In the genomic region with DNA sequence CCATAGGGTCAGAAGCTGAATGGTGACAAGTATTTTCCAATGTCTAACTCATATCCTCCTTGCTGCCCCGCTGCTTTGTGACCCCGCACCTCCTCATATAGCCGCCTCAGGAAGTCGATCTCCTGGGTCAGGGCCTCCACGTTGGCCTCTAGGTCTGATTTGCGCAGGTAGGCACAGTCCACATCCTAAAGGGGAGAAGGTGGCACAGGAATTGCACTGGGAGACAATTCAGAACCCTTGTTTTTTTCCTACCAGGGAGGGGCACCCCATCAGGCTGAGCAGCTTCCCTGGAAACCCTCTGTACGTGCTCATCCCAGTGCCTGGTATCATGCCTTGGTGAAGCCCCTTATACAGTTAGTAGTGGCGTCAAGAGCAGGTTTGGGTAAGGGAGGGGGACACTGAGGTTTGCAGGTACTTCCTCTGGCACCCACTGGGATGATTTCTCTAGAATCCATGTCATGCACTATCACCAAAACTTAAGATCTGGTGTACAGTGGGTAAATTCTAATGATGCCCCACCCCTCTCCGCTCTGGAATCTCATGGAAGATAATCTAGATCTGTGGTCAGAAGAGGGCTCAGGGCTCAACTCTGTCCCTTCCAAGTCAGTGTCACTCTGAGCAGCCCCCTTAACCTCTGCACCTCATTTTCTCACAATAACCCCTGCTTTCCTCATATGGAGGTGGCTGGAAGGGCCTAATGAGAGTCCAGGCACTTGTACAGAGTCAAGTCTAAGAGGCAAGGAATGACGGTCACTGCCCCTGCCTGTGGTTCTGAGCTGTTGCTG, we compare ENCODE assay signal across 1 cellular context.
TF ChIP-seq lines count a peak whose summit lies in the region.

No MANE protein-coding gene starts in this region.

TF ChIP-seq in A549, 52 proteins besides CTCF, POLR2A, EP300 and RAD21 (continued from another document):
- TF ChIP-seq NFE2L2 (conservative IDR thresholded peaks at IDR 0.05; ENCODE audit: low read length), result no peak
- no peak; the same call in 1 of the 2 replicates for TF ChIP-seq ESRRA (IDR thresholded peaks at IDR 0.05; ENCODE audit: borderline replicate concordance, low read length)
- TF ChIP-seq, protein P1, sequence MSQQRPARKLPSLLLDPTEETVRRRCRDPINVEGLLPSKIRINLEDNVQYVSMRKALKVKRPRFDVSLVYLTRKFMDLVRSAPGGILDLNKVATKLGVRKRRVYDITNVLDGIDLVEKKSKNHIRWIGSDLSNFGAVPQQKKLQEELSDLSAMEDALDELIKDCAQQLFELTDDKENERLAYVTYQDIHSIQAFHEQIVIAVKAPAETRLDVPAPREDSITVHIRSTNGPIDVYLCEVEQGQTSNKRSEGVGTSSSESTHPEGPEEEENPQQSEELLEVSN (IDR thresholded peaks at IDR 0.05; ENCODE audit: borderline replicate concordance, low read depth), result peak; percentile 27; the same call in 1 of the 2 replicates
- no peak for TF ChIP-seq PHF8 (IDR thresholded peaks at IDR 0.05; ENCODE audit: borderline replicate concordance, low read depth)
- TF ChIP-seq RFX5 (IDR thresholded peaks at IDR 0.05), result no peak
- TF ChIP-seq ZFP36 (IDR thresholded peaks at IDR 0.05; ENCODE audit: borderline replicate concordance, partially characterized antibody), result no peak
- TF ChIP-seq, protein P2, sequence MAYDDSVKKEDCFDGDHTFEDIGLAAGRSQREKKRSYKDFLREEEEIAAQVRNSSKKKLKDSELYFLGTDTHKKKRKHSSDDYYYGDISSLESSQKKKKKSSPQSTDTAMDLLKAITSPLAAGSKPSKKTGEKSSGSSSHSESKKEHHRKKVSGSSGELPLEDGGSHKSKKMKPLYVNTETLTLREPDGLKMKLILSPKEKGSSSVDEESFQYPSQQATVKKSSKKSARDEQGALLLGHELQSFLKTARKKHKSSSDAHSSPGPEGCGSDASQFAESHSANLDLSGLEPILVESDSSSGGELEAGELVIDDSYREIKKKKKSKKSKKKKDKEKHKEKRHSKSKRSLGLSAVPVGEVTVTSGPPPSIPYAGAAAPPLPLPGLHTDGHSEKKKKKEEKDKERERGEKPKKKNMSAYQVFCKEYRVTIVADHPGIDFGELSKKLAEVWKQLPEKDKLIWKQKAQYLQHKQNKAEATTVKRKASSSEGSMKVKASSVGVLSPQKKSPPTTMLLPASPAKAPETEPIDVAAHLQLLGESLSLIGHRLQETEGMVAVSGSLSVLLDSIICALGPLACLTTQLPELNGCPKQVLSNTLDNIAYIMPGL (CRISPR knock-in tag; IDR thresholded peaks at IDR 0.05; ENCODE audit: borderline replicate concordance), result peak; percentile 39; the same call in 1 of the 2 replicates
- TF ChIP-seq ZNF302 (CRISPR knock-in tag; IDR thresholded peaks at IDR 0.05), result no peak
- TF ChIP-seq, protein P3, sequence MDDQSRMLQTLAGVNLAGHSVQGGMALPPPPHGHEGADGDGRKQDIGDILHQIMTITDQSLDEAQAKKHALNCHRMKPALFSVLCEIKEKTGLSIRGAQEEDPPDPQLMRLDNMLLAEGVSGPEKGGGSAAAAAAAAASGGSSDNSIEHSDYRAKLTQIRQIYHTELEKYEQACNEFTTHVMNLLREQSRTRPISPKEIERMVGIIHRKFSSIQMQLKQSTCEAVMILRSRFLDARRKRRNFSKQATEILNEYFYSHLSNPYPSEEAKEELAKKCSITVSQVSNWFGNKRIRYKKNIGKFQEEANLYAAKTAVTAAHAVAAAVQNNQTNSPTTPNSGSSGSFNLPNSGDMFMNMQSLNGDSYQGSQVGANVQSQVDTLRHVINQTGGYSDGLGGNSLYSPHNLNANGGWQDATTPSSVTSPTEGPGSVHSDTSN (IDR thresholded peaks at IDR 0.05), result peak; percentile 78
- no peak for TF ChIP-seq MAFK (IDR thresholded peaks at IDR 0.05; ENCODE audit: partially characterized antibody)
- peak; percentile 14; the same call in 1 of the 2 replicates for TF ChIP-seq GATA3 (IDR thresholded peaks at IDR 0.05; ENCODE audit: borderline replicate concordance)
- TF ChIP-seq FOSB (CRISPR knock-in tag; IDR thresholded peaks at IDR 0.05), result peak; percentile 80; the same call in 1 of the 2 replicates
- no peak for TF ChIP-seq CEBPB (IDR thresholded peaks at IDR 0.05)
- no peak for TF ChIP-seq CHD4 (IDR thresholded peaks at IDR 0.05; ENCODE audit: borderline replicate concordance)
- no peak for TF ChIP-seq RNF2 (IDR thresholded peaks at IDR 0.05; ENCODE audit: borderline replicate concordance, low read depth)
- TF ChIP-seq SMC3 (IDR thresholded peaks at IDR 0.05), result no peak; the same call in 2 of the 3 replicates
- peak; percentile 74 for TF ChIP-seq HOXA7 (CRISPR knock-in tag; IDR thresholded peaks at IDR 0.05)
- TF ChIP-seq, protein P4, sequence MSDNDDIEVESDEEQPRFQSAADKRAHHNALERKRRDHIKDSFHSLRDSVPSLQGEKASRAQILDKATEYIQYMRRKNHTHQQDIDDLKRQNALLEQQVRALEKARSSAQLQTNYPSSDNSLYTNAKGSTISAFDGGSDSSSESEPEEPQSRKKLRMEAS (IDR thresholded peaks at IDR 0.05), result no peak; the same call in 1 of the 2 replicates
- TF ChIP-seq MAZ (IDR thresholded peaks at IDR 0.05; ENCODE audit: borderline replicate concordance, low read depth, low read length), result no peak
- TF ChIP-seq, protein P5, sequence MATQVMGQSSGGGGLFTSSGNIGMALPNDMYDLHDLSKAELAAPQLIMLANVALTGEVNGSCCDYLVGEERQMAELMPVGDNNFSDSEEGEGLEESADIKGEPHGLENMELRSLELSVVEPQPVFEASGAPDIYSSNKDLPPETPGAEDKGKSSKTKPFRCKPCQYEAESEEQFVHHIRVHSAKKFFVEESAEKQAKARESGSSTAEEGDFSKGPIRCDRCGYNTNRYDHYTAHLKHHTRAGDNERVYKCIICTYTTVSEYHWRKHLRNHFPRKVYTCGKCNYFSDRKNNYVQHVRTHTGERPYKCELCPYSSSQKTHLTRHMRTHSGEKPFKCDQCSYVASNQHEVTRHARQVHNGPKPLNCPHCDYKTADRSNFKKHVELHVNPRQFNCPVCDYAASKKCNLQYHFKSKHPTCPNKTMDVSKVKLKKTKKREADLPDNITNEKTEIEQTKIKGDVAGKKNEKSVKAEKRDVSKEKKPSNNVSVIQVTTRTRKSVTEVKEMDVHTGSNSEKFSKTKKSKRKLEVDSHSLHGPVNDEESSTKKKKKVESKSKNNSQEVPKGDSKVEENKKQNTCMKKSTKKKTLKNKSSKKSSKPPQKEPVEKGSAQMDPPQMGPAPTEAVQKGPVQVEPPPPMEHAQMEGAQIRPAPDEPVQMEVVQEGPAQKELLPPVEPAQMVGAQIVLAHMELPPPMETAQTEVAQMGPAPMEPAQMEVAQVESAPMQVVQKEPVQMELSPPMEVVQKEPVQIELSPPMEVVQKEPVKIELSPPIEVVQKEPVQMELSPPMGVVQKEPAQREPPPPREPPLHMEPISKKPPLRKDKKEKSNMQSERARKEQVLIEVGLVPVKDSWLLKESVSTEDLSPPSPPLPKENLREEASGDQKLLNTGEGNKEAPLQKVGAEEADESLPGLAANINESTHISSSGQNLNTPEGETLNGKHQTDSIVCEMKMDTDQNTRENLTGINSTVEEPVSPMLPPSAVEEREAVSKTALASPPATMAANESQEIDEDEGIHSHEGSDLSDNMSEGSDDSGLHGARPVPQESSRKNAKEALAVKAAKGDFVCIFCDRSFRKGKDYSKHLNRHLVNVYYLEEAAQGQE (IDR thresholded peaks at IDR 0.05), result no peak
- TF ChIP-seq MYC (IDR thresholded peaks at IDR 0.05; ENCODE audit: borderline replicate concordance, low read length), result no peak
- no peak; the same call in 1 of the 2 replicates for TF ChIP-seq POLR2AphosphoS2 (conservative IDR thresholded peaks at IDR 0.05; ENCODE audit: low read length)
- TF ChIP-seq KDM1A (IDR thresholded peaks at IDR 0.05; ENCODE audit: low read depth), result no peak
- peak; percentile 16 for TF ChIP-seq HOXB5 (CRISPR knock-in tag; IDR thresholded peaks at IDR 0.05)
- TF ChIP-seq NPAS2 (CRISPR knock-in tag; IDR thresholded peaks at IDR 0.05; ENCODE audit: borderline replicate concordance), result no peak
- TF ChIP-seq EHMT2 (IDR thresholded peaks at IDR 0.05; ENCODE audit: low read depth), result no peak
- TF ChIP-seq, protein P6, sequence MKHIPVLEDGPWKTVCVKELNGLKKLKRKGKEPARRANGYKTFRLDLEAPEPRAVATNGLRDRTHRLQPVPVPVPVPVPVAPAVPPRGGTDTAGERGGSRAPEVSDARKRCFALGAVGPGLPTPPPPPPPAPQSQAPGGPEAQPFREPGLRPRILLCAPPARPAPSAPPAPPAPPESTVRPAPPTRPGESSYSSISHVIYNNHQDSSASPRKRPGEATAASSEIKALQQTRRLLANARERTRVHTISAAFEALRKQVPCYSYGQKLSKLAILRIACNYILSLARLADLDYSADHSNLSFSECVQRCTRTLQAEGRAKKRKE (CRISPR knock-in tag; IDR thresholded peaks at IDR 0.05; ENCODE audit: low read depth), result no peak
- TF ChIP-seq ZSCAN20 (CRISPR knock-in tag; IDR thresholded peaks at IDR 0.05), result no peak
- TF ChIP-seq JUN (IDR thresholded peaks at IDR 0.05), result no peak; a peak in 1 of 5 replicates
- no peak for TF ChIP-seq KDM5A (IDR thresholded peaks at IDR 0.05)
- TF ChIP-seq HOXB13 (CRISPR knock-in tag; IDR thresholded peaks at IDR 0.05; ENCODE audit: low read depth), result no peak
- no peak for TF ChIP-seq CHD2 (IDR thresholded peaks at IDR 0.05; ENCODE audit: low read length, partially characterized antibody)
- peak; percentile 38 for TF ChIP-seq EHF (CRISPR knock-in tag; IDR thresholded peaks at IDR 0.05)
- TF ChIP-seq, protein P7, sequence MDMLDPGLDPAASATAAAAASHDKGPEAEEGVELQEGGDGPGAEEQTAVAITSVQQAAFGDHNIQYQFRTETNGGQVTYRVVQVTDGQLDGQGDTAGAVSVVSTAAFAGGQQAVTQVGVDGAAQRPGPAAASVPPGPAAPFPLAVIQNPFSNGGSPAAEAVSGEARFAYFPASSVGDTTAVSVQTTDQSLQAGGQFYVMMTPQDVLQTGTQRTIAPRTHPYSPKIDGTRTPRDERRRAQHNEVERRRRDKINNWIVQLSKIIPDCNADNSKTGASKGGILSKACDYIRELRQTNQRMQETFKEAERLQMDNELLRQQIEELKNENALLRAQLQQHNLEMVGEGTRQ (IDR thresholded peaks at IDR 0.05), result no peak
- TF ChIP-seq CBX2 (IDR thresholded peaks at IDR 0.05; ENCODE audit: borderline replicate concordance, low read depth), result no peak
- no peak for TF ChIP-seq SREBF2 (IDR thresholded peaks at IDR 0.05)
- no peak for TF ChIP-seq HDAC2 (IDR thresholded peaks at IDR 0.05)
- TF ChIP-seq, protein P8, sequence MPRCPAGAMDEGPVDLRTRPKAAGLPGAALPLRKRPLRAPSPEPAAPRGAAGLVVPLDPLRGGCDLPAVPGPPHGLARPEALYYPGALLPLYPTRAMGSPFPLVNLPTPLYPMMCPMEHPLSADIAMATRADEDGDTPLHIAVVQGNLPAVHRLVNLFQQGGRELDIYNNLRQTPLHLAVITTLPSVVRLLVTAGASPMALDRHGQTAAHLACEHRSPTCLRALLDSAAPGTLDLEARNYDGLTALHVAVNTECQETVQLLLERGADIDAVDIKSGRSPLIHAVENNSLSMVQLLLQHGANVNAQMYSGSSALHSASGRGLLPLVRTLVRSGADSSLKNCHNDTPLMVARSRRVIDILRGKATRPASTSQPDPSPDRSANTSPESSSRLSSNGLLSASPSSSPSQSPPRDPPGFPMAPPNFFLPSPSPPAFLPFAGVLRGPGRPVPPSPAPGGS (IDR thresholded peaks at IDR 0.05), result no peak
- no peak for TF ChIP-seq BHLHE40 (IDR thresholded peaks at IDR 0.05; ENCODE audit: low read depth, low read length)
- no peak for TF ChIP-seq FOSL2 (IDR thresholded peaks at IDR 0.05)
- no peak for TF ChIP-seq FOSL2 (CRISPR knock-in tag; IDR thresholded peaks at IDR 0.05)
- no peak for TF ChIP-seq JUNB (IDR thresholded peaks at IDR 0.05)
- no peak for TF ChIP-seq ZC3H11A (IDR thresholded peaks at IDR 0.05)
- TF ChIP-seq TP53 (CRISPR knock-in tag; IDR thresholded peaks at IDR 0.05), result peak; percentile 92; the same call in 1 of the 2 replicates
- no peak for TF ChIP-seq HEYL (CRISPR knock-in tag; IDR thresholded peaks at IDR 0.05)
- peak; percentile 95 for TF ChIP-seq RARB (CRISPR knock-in tag; IDR thresholded peaks at IDR 0.05)
- no peak; the same call in none of the 2 replicates for TF ChIP-seq TFCP2L1 (CRISPR knock-in tag; IDR thresholded peaks at IDR 0.05)
- no peak for TF ChIP-seq RCOR1 (IDR thresholded peaks at IDR 0.05; ENCODE audit: low read depth, low read length)
- TF ChIP-seq, protein P9, sequence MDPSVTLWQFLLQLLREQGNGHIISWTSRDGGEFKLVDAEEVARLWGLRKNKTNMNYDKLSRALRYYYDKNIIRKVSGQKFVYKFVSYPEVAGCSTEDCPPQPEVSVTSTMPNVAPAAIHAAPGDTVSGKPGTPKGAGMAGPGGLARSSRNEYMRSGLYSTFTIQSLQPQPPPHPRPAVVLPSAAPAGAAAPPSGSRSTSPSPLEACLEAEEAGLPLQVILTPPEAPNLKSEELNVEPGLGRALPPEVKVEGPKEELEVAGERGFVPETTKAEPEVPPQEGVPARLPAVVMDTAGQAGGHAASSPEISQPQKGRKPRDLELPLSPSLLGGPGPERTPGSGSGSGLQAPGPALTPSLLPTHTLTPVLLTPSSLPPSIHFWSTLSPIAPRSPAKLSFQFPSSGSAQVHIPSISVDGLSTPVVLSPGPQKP (IDR thresholded peaks at IDR 0.05; ENCODE audit: low read depth, low read length), result no peak
- TF ChIP-seq NR3C1 (IDR thresholded peaks at IDR 0.05), result no peak
- TF ChIP-seq FOXS1 (CRISPR knock-in tag; IDR thresholded peaks at IDR 0.05), result no peak
- TF ChIP-seq CBX8 (IDR thresholded peaks at IDR 0.05), result no peak
